8 cellular contexts compared by ENCODE assay signal in the genomic region with DNA sequence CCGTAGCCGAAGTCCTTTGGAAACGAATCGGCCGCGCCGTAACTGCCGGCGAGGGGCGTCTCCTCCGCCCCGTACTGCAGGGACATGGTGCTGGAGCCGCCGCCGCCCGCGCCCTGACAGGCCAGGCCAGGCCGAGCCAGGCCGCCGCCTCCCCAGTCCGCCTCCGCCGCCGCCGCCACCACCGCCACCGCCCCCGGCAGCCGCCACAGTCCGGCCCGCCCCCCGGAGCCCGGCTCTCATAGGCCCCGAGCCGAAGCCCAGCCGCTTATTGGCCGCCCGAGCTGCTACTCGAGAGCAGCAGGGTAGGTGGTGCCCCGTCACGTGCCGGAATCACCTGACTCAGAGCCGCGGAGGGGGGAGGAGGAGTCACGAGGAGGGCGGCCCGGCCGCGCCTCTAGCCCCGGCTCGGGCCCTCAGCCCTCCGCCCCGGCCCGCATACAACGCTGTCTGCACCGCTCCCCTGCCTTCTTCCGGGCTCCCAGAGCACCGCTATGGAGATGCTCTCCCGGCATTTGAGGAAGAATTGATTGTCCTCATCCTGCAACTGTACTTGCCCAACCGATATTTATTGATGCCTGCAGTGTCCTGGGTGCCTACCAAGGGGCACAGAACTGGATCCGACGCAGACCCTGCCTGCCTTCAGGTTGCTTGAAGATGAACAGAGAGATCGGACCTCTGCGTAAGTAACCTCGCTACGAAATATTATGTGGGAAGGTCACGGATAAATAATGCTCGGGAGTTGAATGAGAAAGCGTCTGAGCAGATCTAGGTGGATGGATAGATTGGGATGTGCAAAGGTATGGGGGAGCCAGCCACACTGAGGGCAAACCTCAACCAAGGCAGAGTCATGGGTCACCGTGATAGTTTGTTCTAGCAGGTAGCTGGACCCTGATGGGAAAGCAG. TPM values are rescaled to one million over a fixed set of nuclear protein-coding genes. Genes with fewer than 3 reads are reported as not detected.
DNase-seq lines count a peak whose midpoint lies in the region; ATAC-seq, FAIRE-seq and TF ChIP-seq lines count a peak whose summit lies in the region.

A gene with protein sequence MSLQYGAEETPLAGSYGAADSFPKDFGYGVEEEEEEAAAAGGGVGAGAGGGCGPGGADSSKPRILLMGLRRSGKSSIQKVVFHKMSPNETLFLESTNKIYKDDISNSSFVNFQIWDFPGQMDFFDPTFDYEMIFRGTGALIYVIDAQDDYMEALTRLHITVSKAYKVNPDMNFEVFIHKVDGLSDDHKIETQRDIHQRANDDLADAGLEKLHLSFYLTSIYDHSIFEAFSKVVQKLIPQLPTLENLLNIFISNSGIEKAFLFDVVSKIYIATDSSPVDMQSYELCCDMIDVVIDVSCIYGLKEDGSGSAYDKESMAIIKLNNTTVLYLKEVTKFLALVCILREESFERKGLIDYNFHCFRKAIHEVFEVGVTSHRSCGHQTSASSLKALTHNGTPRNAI (minus strand): TSS at position 212 of the 903 bp plus-strand sequence. CDS start 126 bp downstream, at position 86.

- peak within 1 kb of the TSS; percentile 91 for H3K4me3 ChIP-seq in BE2C (ENCODE audit: low read depth, low read length)
- H3K4me3 ChIP-seq in kidney epithelial cell (ENCODE audit: low read depth, low read length), result peak within 1 kb of the TSS; percentile 78

- CTCF ChIA-PET in activated CD4-positive, alpha-beta T cell treated with anti-CD3 and anti-CD28 coated beads for 36 hours (lab: Charles Lee), result interaction anchor here (0.6 to 2.1 kb wide), 3 partner anchors 11 to 279 kb away, joined by 3 to 6 read pairs (median 3); a partner anchor contains a TSS

- peak within 1 kb of the TSS; percentile 98 for H3K4me3 Mint-ChIP-seq in activated CD4-positive, alpha-beta T cell treated with anti-CD3 and anti-CD28 coated beads for 36 hours
- H3K4me3 Mint-ChIP-seq in chondrocyte (ENCODE audit: unreplicated experiment), result peak within 1 kb of the TSS; percentile 98

- H3K27me3 ChIP-seq in BE2C, result no peaks in the 10 kb centered on the region
- no peaks in the 10 kb centered on the region for H3K27me3 ChIP-seq in kidney epithelial cell (ENCODE audit: control insufficient read depth, insufficient read depth, low read length)

- POLR2A ChIA-PET in activated CD4-positive, alpha-beta T cell treated with anti-CD3 and anti-CD28 coated beads for 36 hours (lab: Charles Lee), result interaction anchor here (0.6 to 1.0 kb wide), 3 partner anchors 13 to 832 kb away, joined by 3 to 5 read pairs (median 4); a partner anchor contains a TSS

- peak; percentile 92 for FAIRE-seq in GM19239 (lab: Jason Lieb, UNC)

- H3K4me1 ChIP-seq in BE2C, result no peaks in the 10 kb centered on the region

- H3K27ac Mint-ChIP-seq in activated CD4-positive, alpha-beta T cell treated with anti-CD3 and anti-CD28 coated beads for 36 hours, result peak within 1 kb of the TSS; percentile 91
- peak within 1 kb of the TSS; percentile 95 for H3K27ac Mint-ChIP-seq in chondrocyte (ENCODE audit: unreplicated experiment)

- peaks cover 58% of the 10 kb centered on the region for H3K4me1 Mint-ChIP-seq in activated CD4-positive, alpha-beta T cell treated with anti-CD3 and anti-CD28 coated beads for 36 hours
- peaks cover 68% of the 10 kb centered on the region for H3K4me1 Mint-ChIP-seq in chondrocyte (ENCODE audit: low read depth)

- H3K27me3 Mint-ChIP-seq in activated CD4-positive, alpha-beta T cell treated with anti-CD3 and anti-CD28 coated beads for 36 hours, result no peaks in the 10 kb centered on the region
- H3K27me3 Mint-ChIP-seq in chondrocyte (ENCODE audit: low read depth), result no peaks in the 10 kb centered on the region

- ATAC-seq in HG03442 (IDR thresholded peaks at IDR 0.05; ENCODE audit: unreplicated experiment), result peak; percentile 91
- peak; percentile 98 for ATAC-seq in activated CD4-positive, alpha-beta T cell treated with anti-CD3 and anti-CD28 coated beads for 36 hours

- intact Hi-C loops in activated CD4-positive, alpha-beta T cell treated with anti-CD3 and anti-CD28 coated beads for 36 hours (cut with DNase I, micrococcal nuclease), result loop anchor here (1.0 to 10.0 kb wide), 13 partner anchors 13 to 1165 kb away; a partner anchor contains a TSS

- peaks cover 27% of the 10 kb centered on the region for H3K36me3 Mint-ChIP-seq in activated CD4-positive, alpha-beta T cell treated with anti-CD3 and anti-CD28 coated beads for 36 hours (ENCODE audit: low read depth)
- peaks cover 11% of the 10 kb centered on the region for H3K36me3 Mint-ChIP-seq in chondrocyte (ENCODE audit: low read depth)

- H3K9me3 ChIP-seq in BE2C, result no peaks in the 10 kb centered on the region

- DNase-seq in BE2C (peak; percentile 97), GM19239 (ENCODE audit: insufficient read length, low spot score) (peak; percentile 98), NCI-H524 (lab: John Stamatoyannopoulos, UW) (peak; percentile 82 to 94), chondrocyte (ENCODE audit: low spot score) (peak; percentile 100), kidney epithelial cell (ENCODE audit: low read depth) (peak; percentile 89)
- peak; percentile 99 for DNase-seq in activated CD4-positive, alpha-beta T cell treated with anti-CD3 and anti-CD28 coated beads for 36 hours
- peak; percentile 99 for DNase-seq in stimulated activated CD4-positive, alpha-beta T cell treated with anti-CD3 and anti-CD28 coated beads, Interleukin-15, amount 100 ng/mL, for 24 hours

- no peaks in the 10 kb centered on the region for H3K9me3 Mint-ChIP-seq in activated CD4-positive, alpha-beta T cell treated with anti-CD3 and anti-CD28 coated beads for 36 hours (ENCODE audit: low read depth)
- no peaks in the 10 kb centered on the region for H3K9me3 Mint-ChIP-seq in chondrocyte (ENCODE audit: low read depth)

- H3K36me3 ChIP-seq in BE2C (no peaks in the 10 kb centered on the region), kidney epithelial cell (ENCODE audit: control insufficient read depth, insufficient read depth, low read length) (no peaks in the 10 kb centered on the region)

- no peak for TF ChIP-seq CTCF in BE2C (IDR thresholded peaks at IDR 0.05; ENCODE audit: low read depth, low read length)
- no peak for TF ChIP-seq CTCF in chondrocyte (IDR thresholded peaks at IDR 0.05)
- TF ChIP-seq CTCF in kidney epithelial cell (IDR thresholded peaks at IDR 0.05; ENCODE audit: insufficient read depth, low read length, poor library complexity, severe bottlenecking), result no peak

RNA-seq across cellular contexts. Expression of the gene that starts here (rescaled TPM):
- polyA plus RNA-seq in BE2C (2012; ENCODE audit: insufficient read depth, insufficient read length, low read depth), result 14.0 TPM
- 10 to 100 TPM; 15.8 to 19.0 TPM for total RNA-seq in activated CD4-positive, alpha-beta T cell treated with anti-CD3 and anti-CD28 coated beads for 36 hours
- total RNA-seq in chondrocyte, result 51.7 to 71.7 TPM (median 71.2 TPM) in 3 replicates
- 40.3 and 44.2 TPM in 2 replicates for total RNA-seq in kidney epithelial cell

Comparison
In these comparisons a context has a peak if more than half of its experiments do, and no peak if none do; other contexts are left out.
1. Peak in every context shown above with its lines: DNase-seq, ATAC-seq and H3K4me3 ChIP-seq.